In the genomic region with DNA sequence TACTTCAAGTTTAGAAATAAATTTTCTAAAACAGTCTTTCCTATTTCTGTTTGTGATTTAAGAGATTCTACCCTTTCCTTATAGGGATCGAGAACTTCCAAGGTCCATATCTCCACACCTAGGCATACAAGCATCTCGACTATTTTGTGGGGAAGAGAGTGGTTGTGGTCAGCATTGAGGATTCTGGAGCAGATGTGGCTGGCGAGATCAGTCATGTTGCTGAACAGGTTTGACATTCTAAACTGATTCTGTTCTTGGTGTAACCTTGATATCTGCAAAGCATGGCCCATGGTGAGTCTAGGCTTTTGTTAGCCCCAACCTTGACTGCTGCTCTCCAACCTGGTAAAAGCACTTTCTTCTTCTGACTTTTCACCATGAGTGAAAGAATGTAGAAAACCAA, we compare ENCODE assay signal across 21 cellular contexts.
DNase-seq lines count a peak whose midpoint lies in the region; ATAC-seq, FAIRE-seq and TF ChIP-seq lines count a peak whose summit lies in the region.
"Had no signal": no experiment of that assay in that cellular context is flagged by ENCODE, and none has a peak within 500 bp of the region (broad histone marks: within the 10 kb centered on the region; RNA-seq: fewer than 3 reads in every experiment).

No MANE protein-coding gene starts in this region.

- H3K9me3 ChIP-seq in GM12878 (replicated peaks; ENCODE audit: control insufficient read depth, insufficient read depth, low read length) = no peaks in the 10 kb centered on the region
- H3K9me3 ChIP-seq in trophoblast cell (ENCODE audit: insufficient read depth, low read depth, low read length) = no peaks in the 10 kb centered on the region
- H3K9me3 ChIP-seq: BE2C, BLaER1 had no signal

- H3K79me2 ChIP-seq in GM12878 (ENCODE audit: control insufficient read depth, insufficient read depth, low read length) (no peaks in the 10 kb centered on the region), trophoblast cell (ENCODE audit: control insufficient read depth, insufficient read depth, low read length, poor library complexity) (no peaks in the 10 kb centered on the region)

- no peak for TF ChIP-seq EP300 in GM12878 (IDR thresholded peaks at IDR 0.05; ENCODE audit: borderline replicate concordance in 1 of 2, control insufficient read depth in 1 of 2, low read depth in 2 of 2, low read length in 2 of 2)

- H3K9ac ChIP-seq in GM12878 (ENCODE audit: control insufficient read depth, insufficient read depth, low read length) (no peak overlapping the region), trophoblast cell (ENCODE audit: low read length) (no peak overlapping the region)
- H3K9ac ChIP-seq: BLaER1 had no signal

- H3K23ac ChIP-seq in trophoblast cell (ENCODE audit: low read length) = no peak overlapping the region

- H3K27ac ChIP-seq in GM12878 (ENCODE audit: control insufficient read depth, insufficient read depth) (no peak overlapping the region), trophoblast cell (ENCODE audit: low read depth, low read length) (no peak overlapping the region)
- H3K27ac ChIP-seq: BLaER1 had no signal

- in situ Hi-C loops in GM12878 (cut with MboI) (no loop called here), GM13977 (cut with MboI; ENCODE audit: low pct_unique_long_range_greater_than_20kb, low sequenced_read_pairs, unreplicated experiment) (no loop called here)

- H2AFZ ChIP-seq in GM12878 (ENCODE audit: control insufficient read depth, low read depth, low read length) = no peak overlapping the region
- no peak overlapping the region for H2AFZ ChIP-seq in trophoblast cell (ENCODE audit: insufficient read depth, low read length, poor library complexity)

- DNase-seq in D721Med (ENCODE audit: insufficient read length, low spot score) (no peak), GM12892 (ENCODE audit: insufficient read length) (no peak), GM12878 (ENCODE audit: low read depth, low spot score) (no peak), trophoblast cell (peak; percentile 18 to 56), hippocampal formation (lab: John Stamatoyannopoulos, UW) (no peak), GM13977 (ENCODE audit: low spot score) (no peak)
- DNase-seq: 8988T; ACHN; BE2C; C1 segment of cervical spinal cord; CD4-positive, alpha-beta memory T cell; CD4-positive, CD25-positive, alpha-beta regulatory T cell; CD8-positive, alpha-beta memory T cell; COR-L47; DMS79 treated with DMSO at 0.1 percent for 48 hours; GF-D8 had no signal

- FAIRE-seq in D721Med (lab: Jason Lieb, UNC) = peak; percentile 85
- peak; percentile 62 for FAIRE-seq in GM12892 (lab: Jason Lieb, UNC)
- peak; percentile 44 for FAIRE-seq in GM12878 (lab: Jason Lieb, UNC)
- FAIRE-seq: A204.1, G401.6, GM18507 had no signal

- ATAC-seq in GM12878 (no peak), HG03565 (IDR thresholded peaks at IDR 0.05; ENCODE audit: unreplicated experiment) (no peak)

- H2BK5ac ChIP-seq in trophoblast cell (ENCODE audit: low read depth, low read length, poor library complexity) = no peak overlapping the region

- no peak overlapping the region for H4K8ac ChIP-seq in trophoblast cell (ENCODE audit: low read depth, low read length)

- WGBS in GM12878 (ENCODE audit: insufficient coverage, insufficient replicate concordance, low lambda C conversion rate, missing lambda C conversion rate) = 13% methylated on average over 3 of the region's 3 CpGs
- WGBS in trophoblast cell (ENCODE audit: extremely low coverage, insufficient coverage, insufficient read length) = no CpG with 5 or more reads among the region's 3 CpGs

- H3K4me2 ChIP-seq in GM12878 (ENCODE audit: control insufficient read depth, insufficient read depth) (no peak overlapping the region), trophoblast cell (ENCODE audit: low read length) (no peak overlapping the region)
- H3K4me2 ChIP-seq: BLaER1 had no signal

- no peak overlapping the region for H3K14ac ChIP-seq in trophoblast cell (ENCODE audit: low read length)

- TF ChIP-seq CTCF in D721Med (IDR thresholded peaks at IDR 0.05; ENCODE audit: insufficient read depth, missing control alignments) (no peak), GM12878 (IDR thresholded peaks at IDR 0.05 in 2 of 3, conservative IDR thresholded peaks at IDR 0.05 in 1 of 3; ENCODE audit: control insufficient read depth in 2 of 3, extremely low read depth in 1 of 3, insufficient read depth in 1 of 3, low read depth in 3 of 3, low read length in 3 of 3) (no peak), GM13977 (IDR thresholded peaks at IDR 0.05; ENCODE audit: extremely low read depth, insufficient read depth, missing control alignments) (no peak)

- H3K18ac ChIP-seq in trophoblast cell (ENCODE audit: low read length) = no peak overlapping the region

- H3K4me3 ChIP-seq in GM12878 (no peak overlapping the region), trophoblast cell (ENCODE audit: low read depth, low read length) (no peak overlapping the region)
- H3K4me3 ChIP-seq: BLaER1 had no signal

- no peaks in the 10 kb centered on the region for H4K20me1 ChIP-seq in GM12878 (ENCODE audit: control insufficient read depth, insufficient read depth)
- H4K20me1 ChIP-seq: BLaER1 had no signal

- TF ChIP-seq RAD21 in GM12878 (IDR thresholded peaks at IDR 0.05; ENCODE audit: insufficient read depth, low read depth, low read length) = no peak

- CTCF ChIA-PET in GM12878 (lab: Yijun Ruan, JAX) = no interaction called here

- TF ChIP-seq POLR2A in GM12892 (IDR thresholded peaks at IDR 0.05; ENCODE audit: low read depth, low read length) (no peak), GM12878 (IDR thresholded peaks at IDR 0.05; ENCODE audit: low read depth, low read length) (no peak)

- no peak overlapping the region for H4K12ac ChIP-seq in trophoblast cell (ENCODE audit: low read depth, low read length)

- intact Hi-C loops in GM12878 (cut with micrococcal nuclease; ENCODE audit: unreplicated experiment) = no loop called here

- H2BK120ac ChIP-seq in trophoblast cell (ENCODE audit: insufficient read depth, low read length, poor library complexity) = no peak overlapping the region

- BruUV-seq in GM12878 (replicated peaks; lab: Mats Ljungman, UMichigan) = no TSS peak

- no peaks in the 10 kb centered on the region for H3K79me1 ChIP-seq in trophoblast cell (ENCODE audit: low read length)

- no peak overlapping the region for H2AK5ac ChIP-seq in trophoblast cell (ENCODE audit: low read length)

- POLR2A ChIA-PET in GM12878 (lab: Charles Lee) = no interaction called here

- H3K4ac ChIP-seq in trophoblast cell (ENCODE audit: low read depth, low read length) = no peak overlapping the region

- SMC1A ChIA-PET in GM12878 (lab: Charles Lee; ENCODE audit: uncharacterized antibody, unreplicated experiment) = no interaction called here

- no peak overlapping the region for H4K91ac ChIP-seq in trophoblast cell (ENCODE audit: low read depth, low read length)

- RAD21 ChIA-PET in GM12878 (lab: Charles Lee; ENCODE audit: unreplicated experiment) = no interaction called here

- H3K36me3 ChIP-seq in GM12878 (ENCODE audit: control insufficient read depth in 2 of 2, insufficient read depth in 2 of 2, low read length in 1 of 2) (no peaks in the 10 kb centered on the region), trophoblast cell (ENCODE audit: control insufficient read depth in 1 of 2, insufficient read depth in 2 of 2, low read length in 2 of 2) (no peaks in the 10 kb centered on the region)
- H3K36me3 ChIP-seq: BE2C, BLaER1 had no signal

- H2BK12ac ChIP-seq in trophoblast cell (ENCODE audit: low read length) = no peak overlapping the region

- H3K27me3 ChIP-seq in GM12878 (replicated peaks in 1 of 2; ENCODE audit: control insufficient read depth in 2 of 2, insufficient read depth in 2 of 2, low read length in 1 of 2) = no peaks in the 10 kb centered on the region
- no peaks in the 10 kb centered on the region for H3K27me3 ChIP-seq in trophoblast cell (ENCODE audit: insufficient read depth, low read length)
- H3K27me3 ChIP-seq: BE2C, BLaER1 had no signal

- H3K4me1 ChIP-seq in GM12878 (ENCODE audit: control insufficient read depth, insufficient read depth, low read length) (no peaks in the 10 kb centered on the region), trophoblast cell (ENCODE audit: control insufficient read depth in 1 of 2, insufficient read depth in 2 of 2, low read length in 2 of 2) (no peaks in the 10 kb centered on the region)
- H3K4me1 ChIP-seq: BE2C had no signal

TF ChIP-seq in GM12878, 131 proteins besides CTCF, POLR2A, EP300 and RAD21:
- TF ChIP-seq PML (IDR thresholded peaks at IDR 0.05; ENCODE audit: low read length) = no peak
- no peak for TF ChIP-seq RCOR1 (conservative IDR thresholded peaks at IDR 0.05; ENCODE audit: low read depth, low read length)
- no peak for TF ChIP-seq SMAD5 (IDR thresholded peaks at IDR 0.05; ENCODE audit: low read depth)
- TF ChIP-seq, protein P1, sequence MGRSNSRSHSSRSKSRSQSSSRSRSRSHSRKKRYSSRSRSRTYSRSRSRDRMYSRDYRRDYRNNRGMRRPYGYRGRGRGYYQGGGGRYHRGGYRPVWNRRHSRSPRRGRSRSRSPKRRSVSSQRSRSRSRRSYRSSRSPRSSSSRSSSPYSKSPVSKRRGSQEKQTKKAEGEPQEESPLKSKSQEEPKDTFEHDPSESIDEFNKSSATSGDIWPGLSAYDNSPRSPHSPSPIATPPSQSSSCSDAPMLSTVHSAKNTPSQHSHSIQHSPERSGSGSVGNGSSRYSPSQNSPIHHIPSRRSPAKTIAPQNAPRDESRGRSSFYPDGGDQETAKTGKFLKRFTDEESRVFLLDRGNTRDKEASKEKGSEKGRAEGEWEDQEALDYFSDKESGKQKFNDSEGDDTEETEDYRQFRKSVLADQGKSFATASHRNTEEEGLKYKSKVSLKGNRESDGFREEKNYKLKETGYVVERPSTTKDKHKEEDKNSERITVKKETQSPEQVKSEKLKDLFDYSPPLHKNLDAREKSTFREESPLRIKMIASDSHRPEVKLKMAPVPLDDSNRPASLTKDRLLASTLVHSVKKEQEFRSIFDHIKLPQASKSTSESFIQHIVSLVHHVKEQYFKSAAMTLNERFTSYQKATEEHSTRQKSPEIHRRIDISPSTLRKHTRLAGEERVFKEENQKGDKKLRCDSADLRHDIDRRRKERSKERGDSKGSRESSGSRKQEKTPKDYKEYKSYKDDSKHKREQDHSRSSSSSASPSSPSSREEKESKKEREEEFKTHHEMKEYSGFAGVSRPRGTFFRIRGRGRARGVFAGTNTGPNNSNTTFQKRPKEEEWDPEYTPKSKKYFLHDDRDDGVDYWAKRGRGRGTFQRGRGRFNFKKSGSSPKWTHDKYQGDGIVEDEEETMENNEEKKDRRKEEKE (IDR thresholded peaks at IDR 0.05) = no peak

Comparison
In these comparisons a context has a peak if more than half of its experiments do, and no peak if none do; other contexts are left out.
1. DNase-seq: peak in trophoblast cell (2 of 2); none in D721Med (single experiment), GM12892 (single experiment), GM12878 (single experiment), hippocampal formation (0 of 2) and GM13977 (single experiment).